In genomic region chr16:21001262-21001661, GRCh38 we compare ENCODE assay signal across 8 cellular contexts.
DNase-seq lines count a peak whose midpoint lies in the region; ATAC-seq, FAIRE-seq and TF ChIP-seq lines count a peak whose summit lies in the region.

No MANE protein-coding gene starts in this region.

- no peak for TF ChIP-seq POLR2A in H54 (IDR thresholded peaks at IDR 0.05; ENCODE audit: low read depth, low read length)
- TF ChIP-seq POLR2A in lower leg skin (IDR thresholded peaks at IDR 0.05) = no peak

- DNase-seq in AG09309 (ENCODE audit: low read depth) = no peak
- peak; percentile 14 for DNase-seq in H54 (ENCODE audit: insufficient read length, low spot score)
- DNase-seq in activated CD4-positive, alpha-beta T cell treated with anti-CD3 and anti-CD28 coated beads for 48 hours = peak; percentile 51
- peak; percentile 2 for DNase-seq in inferior parietal cortex (ENCODE audit: extremely low spot score)
- DNase-seq in lower leg skin (ENCODE audit: low spot score in 2 of 2) = no peak
- DNase-seq in C1 segment of cervical spinal cord (lab: John Stamatoyannopoulos, UW) = no peak

- H3K4me3 ChIP-seq in AG09309 (ENCODE audit: control insufficient read depth, low read depth, low read length) = no peak overlapping the region
- H3K4me3 ChIP-seq in lower leg skin (ENCODE audit: low read depth, poor library complexity, severe bottlenecking) = no peak overlapping the region

- WGBS in lower leg skin, 2 donors = 48% methylated on average over 3 of the region's 3 CpGs

- peak; percentile 86 for FAIRE-seq in H54 (lab: Jason Lieb, UNC)

- TF ChIP-seq CTCF in AG09309 (IDR thresholded peaks at IDR 0.05; ENCODE audit: control insufficient read depth, insufficient read depth, low read depth, low read length, missing control alignments) = peak; percentile 44
- TF ChIP-seq CTCF in lower leg skin (IDR thresholded peaks at IDR 0.05) = no peak

- intact Hi-C loops in lower leg skin (cut with DNase I; ENCODE audit: low total_unique reads) = no loop called here

- ATAC-seq in HG02970 (IDR thresholded peaks at IDR 0.05; ENCODE audit: low FRiP score, unreplicated experiment) (no peak), GM18909 (IDR thresholded peaks at IDR 0.05; ENCODE audit: poor library complexity, unreplicated experiment) (no peak)

Comparison
In these comparisons a context has a peak if more than half of its experiments do, and no peak if none do; other contexts are left out.
1. DNase-seq: peak in H54 (single experiment), activated CD4-positive, alpha-beta T cell treated with anti-CD3 and anti-CD28 coated beads for 48 hours (single experiment) and inferior parietal cortex (single experiment); none in AG09309 (single experiment), lower leg skin (0 of 2) and C1 segment of cervical spinal cord (0 of 14).